In the genomic region with DNA sequence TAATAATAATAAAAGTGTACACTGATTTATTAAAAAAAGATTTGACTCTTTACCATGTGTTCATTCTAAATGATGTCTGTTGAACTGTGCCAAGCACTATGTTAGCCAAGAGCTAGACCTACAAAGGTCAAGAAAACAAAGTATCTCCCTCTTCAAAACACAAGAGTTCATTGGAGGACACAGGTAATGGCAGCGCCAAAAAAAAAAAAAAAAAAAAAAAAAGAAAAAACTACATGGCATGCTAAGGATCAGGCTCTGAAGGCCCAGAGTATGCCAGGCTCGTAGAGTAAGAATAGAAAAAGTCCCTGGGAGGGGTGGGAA, we compare ENCODE assay signal across 15 cellular contexts. TPM values are rescaled to one million over a fixed set of nuclear protein-coding genes. Genes with fewer than 3 reads are reported as not detected.
DNase-seq lines count a peak whose midpoint lies in the region; ATAC-seq, FAIRE-seq and TF ChIP-seq lines count a peak whose summit lies in the region.
"Had no signal": no experiment of that assay in that cellular context is flagged by ENCODE, and none has a peak within 500 bp of the region (broad histone marks: within the 10 kb centered on the region; RNA-seq: fewer than 3 reads in every experiment).

No MANE protein-coding gene starts in this region.

- H3K36me3 ChIP-seq in keratinocyte (ENCODE audit: control insufficient read depth in 2 of 2, extremely low read depth in 1 of 2, insufficient read depth in 2 of 2, low read length in 2 of 2) (no peaks in the 10 kb centered on the region), stomach (no peaks in the 10 kb centered on the region)
- H3K36me3 ChIP-seq: SJSA1 had no signal

- TF ChIP-seq CTCF in keratinocyte (optimal IDR thresholded peaks at IDR 0.05 in 1 of 3, IDR thresholded peaks at IDR 0.05 in 1 of 3, conservative IDR thresholded peaks at IDR 0.05 in 1 of 3; ENCODE audit: extremely low read depth in 1 of 3, insufficient read depth in 2 of 3, low read length in 3 of 3): no peak
- no peak for TF ChIP-seq CTCF in stomach (IDR thresholded peaks at IDR 0.05)

- WGBS in stomach, 5 donors: 27 to 60% (median 43%) methylated on average over 1 to 2 of the region's 2 CpGs

- intact Hi-C loops in activated CD4-positive, alpha-beta T cell treated with anti-CD3 and anti-CD28 coated beads for 36 hours (cut with DNase I, micrococcal nuclease): loop anchor here (1.0 to 10.0 kb wide), 3 partner anchors 10 to 1302 kb away; no protein-coding TSS in a partner anchor
- intact Hi-C loops in activated T-helper 1 cell treated with anti-CD3 and anti-CD28 coated beads, Interleukin-12 subunit alpha, Interleukin-12 subunit beta, Interleukin-2, Interleukin-4 antibody, amounts not matched to agents 30 ng/mL and 10 ng/mL and 1 ng/mL, durations not matched to agents 14 hours and 24 hours and 36 hours (cut with micrococcal nuclease): no loop called here
- intact Hi-C loops in stomach (cut with DNase I; ENCODE audit: low total_unique reads): no loop called here

- peak overlapping the region; percentile 64 for H3K4me3 Mint-ChIP-seq in activated CD4-positive, alpha-beta T cell treated with anti-CD3 and anti-CD28 coated beads for 36 hours
- peak overlapping the region; percentile 29 for H3K4me3 Mint-ChIP-seq in activated T-helper 1 cell treated with anti-CD3 and anti-CD28 coated beads, Interleukin-12 subunit alpha, Interleukin-12 subunit beta, Interleukin-2, Interleukin-4 antibody, amounts not matched to agents 30 ng/mL and 10 ng/mL and 1 ng/mL, durations not matched to agents 14 hours and 24 hours and 36 hours

- no peak for DNase-seq in activated CD4-positive, alpha-beta T cell treated with anti-CD3 and anti-CD28 coated beads for 36 hours
- no peak for DNase-seq in activated CD4-positive, alpha-beta T cell treated with anti-CD3 and anti-CD28 coated beads for 4 hours
- no peak for DNase-seq in activated T-helper 1 cell treated with anti-CD3 and anti-CD28 coated beads, Interleukin-12 subunit alpha, Interleukin-12 subunit beta, Interleukin-2, Interleukin-4 antibody, amounts not matched to agents 30 ng/mL and 10 ng/mL and 1 ng/mL, durations not matched to agents 14 hours and 24 hours and 36 hours (ENCODE audit: low spot score)
- DNase-seq in keratinocyte (ENCODE audit: low read depth, low spot score) (no peak), stomach (no peak), hepatic stellate cell (ENCODE audit: low spot score) (no peak)
- DNase-seq in stimulated activated CD4-positive, alpha-beta T cell treated with anti-CD3 and anti-CD28 coated beads, Interleukin-4, amount 100 ng/mL, for 4 hours: no peak
- DNase-seq: amygdala; effector CD4-positive, alpha-beta T cell; left colon; NCI-H1417 treated with DMSO at 0.1 percent for 48 hours; NCI-H774; stimulated activated CD4-positive, alpha-beta T cell treated with anti-CD3 and anti-CD28 coated beads, Interleukin-1b, Interleukin-23, amount 100 ng/mL, for 48 hours had no signal

- H3K4me1 Mint-ChIP-seq in activated CD4-positive, alpha-beta T cell treated with anti-CD3 and anti-CD28 coated beads for 36 hours: peaks cover 97% of the 10 kb centered on the region
- peaks cover 91% of the 10 kb centered on the region for H3K4me1 Mint-ChIP-seq in activated T-helper 1 cell treated with anti-CD3 and anti-CD28 coated beads, Interleukin-12 subunit alpha, Interleukin-12 subunit beta, Interleukin-2, Interleukin-4 antibody, amounts not matched to agents 30 ng/mL and 10 ng/mL and 1 ng/mL, durations not matched to agents 14 hours and 24 hours and 36 hours (ENCODE audit: low read depth)

- peak overlapping the region; percentile 94 for H3K27ac Mint-ChIP-seq in activated CD4-positive, alpha-beta T cell treated with anti-CD3 and anti-CD28 coated beads for 36 hours
- H3K27ac Mint-ChIP-seq in activated T-helper 1 cell treated with anti-CD3 and anti-CD28 coated beads, Interleukin-12 subunit alpha, Interleukin-12 subunit beta, Interleukin-2, Interleukin-4 antibody, amounts not matched to agents 30 ng/mL and 10 ng/mL and 1 ng/mL, durations not matched to agents 14 hours and 24 hours and 36 hours: peak overlapping the region; percentile 91

- H3K27me3 ChIP-seq in keratinocyte (ENCODE audit: control insufficient read depth, extremely low read depth, insufficient read depth, low read length): no peaks in the 10 kb centered on the region
- H3K27me3 ChIP-seq in stomach: no peaks in the 10 kb centered on the region
- H3K27me3 ChIP-seq: SJSA1 had no signal

- TF ChIP-seq POLR2A in stomach (IDR thresholded peaks at IDR 0.05): no peak

- H3K9me1 ChIP-seq in keratinocyte (ENCODE audit: control insufficient read depth, extremely low read depth, insufficient read depth, low read length): peaks cover 2% of the 10 kb centered on the region

- H3K27ac ChIP-seq in keratinocyte (ENCODE audit: control insufficient read depth, insufficient read depth, low read length) (peak overlapping the region; percentile 93), stomach (peak overlapping the region in 3 of 5 donors; percentile 74 to 84 (median 80))
- H3K27ac ChIP-seq: SJSA1 had no signal

- peak overlapping the region; percentile 81 for H3K4me2 ChIP-seq in keratinocyte (ENCODE audit: control insufficient read depth, extremely low read depth, insufficient read depth, low read depth, low read length)

- POLR2A ChIA-PET in activated CD4-positive, alpha-beta T cell treated with anti-CD3 and anti-CD28 coated beads for 36 hours (lab: Charles Lee): interaction anchor here (0.8 to 1.0 kb wide), 2 partner anchors 33 to 37 kb away, joined by 3 to 4 read pairs; no protein-coding TSS in a partner anchor

- no peaks in the 10 kb centered on the region for H3K9me3 ChIP-seq in keratinocyte (ENCODE audit: control insufficient read depth, low read depth, low read length)
- H3K9me3 ChIP-seq in stomach: no peaks in the 10 kb centered on the region
- H3K9me3 ChIP-seq: SJSA1 had no signal

- peak overlapping the region; percentile 22 for H3K9ac ChIP-seq in keratinocyte (ENCODE audit: control insufficient read depth, extremely low read depth, insufficient read depth, low read length)

- dilution Hi-C loops in keratinocyte (cut with MboI; ENCODE audit: extremely low pct_ligation_motif_present, low sequenced_read_pairs): no loop called here

- peaks cover 18% of the 10 kb centered on the region for H3K36me3 Mint-ChIP-seq in activated CD4-positive, alpha-beta T cell treated with anti-CD3 and anti-CD28 coated beads for 36 hours (ENCODE audit: low read depth)
- H3K36me3 Mint-ChIP-seq in activated T-helper 1 cell treated with anti-CD3 and anti-CD28 coated beads, Interleukin-12 subunit alpha, Interleukin-12 subunit beta, Interleukin-2, Interleukin-4 antibody, amounts not matched to agents 30 ng/mL and 10 ng/mL and 1 ng/mL, durations not matched to agents 14 hours and 24 hours and 36 hours (ENCODE audit: low read depth): peaks cover 18% of the 10 kb centered on the region

- CTCF ChIA-PET in activated CD4-positive, alpha-beta T cell treated with anti-CD3 and anti-CD28 coated beads for 36 hours (lab: Charles Lee): interaction anchor here (1.0 to 5.2 kb wide), 10 partner anchors 11 to 51 kb away, joined by 3 to 54 read pairs (median 5); no protein-coding TSS in a partner anchor

- H3K4me3 ChIP-seq in keratinocyte (ENCODE audit: control insufficient read depth in 2 of 3, extremely low read depth in 1 of 3, insufficient read depth in 2 of 3, low read depth in 1 of 3, low read length in 3 of 3) (no peak overlapping the region), stomach (no peak overlapping the region)
- H3K4me3 ChIP-seq: SJSA1 had no signal

- no peaks in the 10 kb centered on the region for H3K27me3 Mint-ChIP-seq in activated CD4-positive, alpha-beta T cell treated with anti-CD3 and anti-CD28 coated beads for 36 hours
- H3K27me3 Mint-ChIP-seq in activated T-helper 1 cell treated with anti-CD3 and anti-CD28 coated beads, Interleukin-12 subunit alpha, Interleukin-12 subunit beta, Interleukin-2, Interleukin-4 antibody, amounts not matched to agents 30 ng/mL and 10 ng/mL and 1 ng/mL, durations not matched to agents 14 hours and 24 hours and 36 hours (ENCODE audit: insufficient read depth): no peaks in the 10 kb centered on the region

- FAIRE-seq in keratinocyte (lab: Jason Lieb, UNC): no peak

- TF ChIP-seq EP300 in stomach (IDR thresholded peaks at IDR 0.05): no peak

- ATAC-seq in activated CD4-positive, alpha-beta T cell treated with anti-CD3 and anti-CD28 coated beads for 36 hours: no peak
- no peak for ATAC-seq in HG02763 (IDR thresholded peaks at IDR 0.05; ENCODE audit: unreplicated experiment)
- ATAC-seq: left colon had no signal

- no peak overlapping the region for H2AFZ ChIP-seq in keratinocyte (ENCODE audit: control insufficient read depth, low read length)

- H3K9me3 Mint-ChIP-seq in activated CD4-positive, alpha-beta T cell treated with anti-CD3 and anti-CD28 coated beads for 36 hours (ENCODE audit: low read depth): no peaks in the 10 kb centered on the region
- H3K9me3 Mint-ChIP-seq in activated T-helper 1 cell treated with anti-CD3 and anti-CD28 coated beads, Interleukin-12 subunit alpha, Interleukin-12 subunit beta, Interleukin-2, Interleukin-4 antibody, amounts not matched to agents 30 ng/mL and 10 ng/mL and 1 ng/mL, durations not matched to agents 14 hours and 24 hours and 36 hours: no peaks in the 10 kb centered on the region

- H3K4me1 ChIP-seq in keratinocyte (ENCODE audit: control insufficient read depth, extremely low read depth, insufficient read depth, low read length) (peaks cover 25% of the 10 kb centered on the region), stomach (peaks cover 47 to 79% (median 68%) of the 10 kb centered on the region in 4 donors)

- H3K79me2 ChIP-seq in keratinocyte (ENCODE audit: control insufficient read depth, insufficient read depth, low read length): peaks cover 61% of the 10 kb centered on the region

- no peaks in the 10 kb centered on the region for H4K20me1 ChIP-seq in keratinocyte (ENCODE audit: control insufficient read depth, extremely low read depth, insufficient read depth, low read length)

RNA-seq across cellular contexts. Expression of a gene that starts 35.2 kb away (rescaled TPM):
- 100 to 1,000 TPM; 109 to 130 TPM for total RNA-seq in activated CD4-positive, alpha-beta T cell treated with anti-CD3 and anti-CD28 coated beads for 36 hours
- 147 TPM in 2 replicates for total RNA-seq in activated T-helper 1 cell treated with anti-CD3 and anti-CD28 coated beads, Interleukin-12 subunit alpha, Interleukin-12 subunit beta, Interleukin-2, Interleukin-4 antibody, amounts not matched to agents 30 ng/mL and 10 ng/mL and 1 ng/mL, durations not matched to agents 14 hours and 24 hours and 36 hours
- polyA plus RNA-seq in keratinocyte (27.7 to 28.3 TPM (median 28.2 TPM) in 3 replicates), stomach (10 to 100 TPM; 29.6 to 51.5 (median 30.6) TPM)
- polyA plus RNA-seq in keratinocyte (2011; ENCODE audit: low read depth): 98.7 TPM
- polyA plus RNA-seq in keratinocyte (2011; cell fraction: cytosol; rRNA removed): 21.0 and 24.8 TPM in 2 replicates
- 105 and 110 TPM in 2 replicates for polyA plus RNA-seq in keratinocyte (2011; cell fraction: nucleus; rRNA removed)
- 22.2 and 26.4 TPM in 2 replicates for polyA plus RNA-seq in keratinocyte (2012; ENCODE audit: low replicate concordance)
- 23.2 to 43.0 TPM (median 23.9 TPM) in 3 replicates for polyA minus RNA-seq in keratinocyte
- 20.5 TPM for polyA minus RNA-seq in keratinocyte (2011; cell fraction: cytosol; rRNA and poly(A)+ RNA removed)
- 34.0 and 50.7 TPM in 2 replicates for polyA minus RNA-seq in keratinocyte (2011; cell fraction: nucleus; rRNA and poly(A)+ RNA removed)
- total RNA-seq in stomach: 100 to 1,000 TPM in 2 of 5 donors, 10 to 100 TPM in 3; 32.7 to 137 (median 80.2) TPM

Comparison
In these comparisons a context has a peak if more than half of its experiments do, and no peak if none do; other contexts are left out.
1. intact Hi-C loops: an anchor here in activated CD4-positive, alpha-beta T cell treated with anti-CD3 and anti-CD28 coated beads for 36 hours (1.0 to 10.0 kb wide); none called in activated T-helper 1 cell treated with anti-CD3 and anti-CD28 coated beads, Interleukin-12 subunit alpha, Interleukin-12 subunit beta, Interleukin-2, Interleukin-4 antibody, amounts not matched to agents 30 ng/mL and 10 ng/mL and 1 ng/mL, durations not matched to agents 14 hours and 24 hours and 36 hours and stomach.